6 cellular contexts compared by ENCODE assay signal in genomic region chr16:50398336-50398735, GRCh38.
"Had no signal": no experiment of that assay in that cellular context is flagged by ENCODE, and none has a peak within 500 bp of the region (broad histone marks: within the 10 kb centered on the region; RNA-seq: fewer than 3 reads in every experiment).

No MANE protein-coding gene starts in this region.

- H3K9me3 Mint-ChIP-seq: GM23338, H9, IgD-negative memory B cell had no signal

- H3K4me3 Mint-ChIP-seq: GM23338, H9, IgD-negative memory B cell had no signal

- H3K4me3 ChIP-seq: GM23338 had no signal

- H3K27ac ChIP-seq: HL-60 had no signal

- H3K36me3 Mint-ChIP-seq: IgD-negative memory B cell had no signal

- DNase-seq: H9, HCEC 1CT had no signal

- ATAC-seq: GM23338, HepG2 had no signal

- H3K27ac Mint-ChIP-seq: GM23338, IgD-negative memory B cell had no signal
